Comparison of ENCODE assay signal across 20 cellular contexts in genomic region chr4:21380861-21381260, GRCh38.
"Had no signal": no experiment of that assay in that cellular context is flagged by ENCODE, and none has a peak within 500 bp of the region (broad histone marks: within the 10 kb centered on the region; RNA-seq: fewer than 3 reads in every experiment).

No MANE protein-coding gene starts in this region.

- ATAC-seq: activated CD8-positive, alpha-beta T cell treated with anti-CD3 and anti-CD28 coated beads for 36 hours; activated T-helper 17 cell treated with anti-CD3 and anti-CD28 coated beads, Interleukin-2, amount 50 U/mL, for 72 hours; body of pancreas; foreskin keratinocyte; mucosa of descending colon; stimulated activated memory B cell treated with anti-CD40 and anti-IgM and Interleukin-4, amounts not matched to agents 10 μg/mL and 1 μg/mL and 100 μg/mL, for 72 hours; T-cell had no signal

- H3K36me3 ChIP-seq: left ventricle myocardium inferior, ovary, spleen, transverse colon, uterus had no signal

- H3K27ac ChIP-seq: body of pancreas, foreskin keratinocyte, left ventricle myocardium inferior, ovary, spleen, transverse colon, uterus had no signal

- H3K27me3 ChIP-seq: body of pancreas, foreskin keratinocyte, ovary, spleen, transverse colon, uterus had no signal

- H3K4me1 ChIP-seq: body of pancreas, foreskin keratinocyte, left ventricle myocardium inferior, spleen, transverse colon, uterus had no signal

- DNase-seq: activated CD4-positive, alpha-beta T cell treated with anti-CD3 and anti-CD28 coated beads, Interleukin-2, amount 10 ng/mL, durations not matched to agents 24 days and 14 days; activated CD8-positive, alpha-beta T cell treated with anti-CD3 and anti-CD28 coated beads for 36 hours; activated naive CD4-positive, alpha-beta T cell treated with Interleukin-2 at 50 U/mL for 16 hours; activated naive CD8-positive, alpha-beta T cell treated with anti-CD3 and anti-CD28 coated beads, Interleukin-2, amount 10 ng/mL, durations not matched to agents 7 days and 5 days; activated T-cell treated with anti-CD3 and anti-CD28 coated beads, Interleukin-2, amount 50 U/mL, for 1 hour; body of pancreas; foreskin keratinocyte; glutamatergic neuron; left ventricle myocardium inferior; mucosa of descending colon; naive B cell; ovary; spleen; stimulated activated CD4-positive, alpha-beta T cell treated with anti-CD3 and anti-CD28 coated beads, Interleukin-4, amount 100 ng/mL, for 4 hours; T-cell; T-helper 9 cell; transverse colon; uterus had no signal

- H3K4me3 ChIP-seq: body of pancreas, left ventricle myocardium inferior, mucosa of descending colon, ovary, spleen, transverse colon, uterus had no signal

- H3K9me3 ChIP-seq: body of pancreas, left ventricle myocardium inferior, mucosa of descending colon, ovary, transverse colon, uterus had no signal
